26 cellular contexts compared by ENCODE assay signal in genomic region chr11:94567181-94567670, GRCh38.
"Had no signal": no experiment of that assay in that cellular context is flagged by ENCODE, and none has a peak within 500 bp of the region (broad histone marks: within the 10 kb centered on the region; RNA-seq: fewer than 3 reads in every experiment).

Gene PIWIL4 (plus strand): TSS chr11:94567368. CDS start chr11:94567519, 151 bp downstream.

- ATAC-seq: foreskin keratinocyte; gastroesophageal sphincter; heart left ventricle; mucosa of descending colon; naive thymus-derived CD4-positive, alpha-beta T cell; sciatic nerve; stimulated activated effector memory CD8-positive, alpha-beta T cell treated with anti-CD3 and anti-CD28 coated beads, Interleukin-12 subunit alpha, Interleukin-12 subunit beta, amount 100 ng/mL, for 72 hours; upper lobe of right lung had no signal

- DNase-seq: dermis blood vessel endothelial cell; effector memory CD4-positive, alpha-beta T cell; foreskin keratinocyte; heart left ventricle; kidney glomerular epithelial cell; mucosa of descending colon; naive thymus-derived CD4-positive, alpha-beta T cell; nucleus accumbens; stimulated activated CD4-positive, alpha-beta T cell treated with anti-CD3 and anti-CD28 coated beads, Interleukin-2, amount 100 ng/mL, for 24 hours; stimulated activated CD4-positive, alpha-beta T cell treated with anti-CD3 and anti-CD28 coated beads, Interleukin-4, amount 100 ng/mL, for 24 hours; stimulated activated naive CD4-positive, alpha-beta T cell treated with Interleukin-2 at 50 U/mL for 16 hours; stomach; transverse colon; upper lobe of right lung; uterus had no signal

- H3K4me3 ChIP-seq: coronary artery, esophagus muscularis mucosa, gastroesophageal sphincter, heart left ventricle, hepatocyte, lung, mucosa of descending colon, neural progenitor cell, prostate gland, right atrium auricular region, stomach, transverse colon, upper lobe of right lung, uterus had no signal

- H3K36me3 ChIP-seq: esophagus muscularis mucosa, gastroesophageal sphincter, heart left ventricle, neural progenitor cell, prostate gland, right atrium auricular region, transverse colon, upper lobe of right lung, uterus had no signal

- H3K27ac ChIP-seq: coronary artery, esophagus muscularis mucosa, foreskin keratinocyte, gastroesophageal sphincter, heart left ventricle, hepatocyte, neural progenitor cell, prostate gland, right atrium auricular region, stomach, transverse colon, upper lobe of right lung, uterus had no signal

- H3K79me2 ChIP-seq: hepatocyte had no signal

- H3K27me3 ChIP-seq: esophagus muscularis mucosa, foreskin keratinocyte, gastroesophageal sphincter, heart left ventricle, hepatocyte, neural progenitor cell, right atrium auricular region, stomach, transverse colon, upper lobe of right lung, uterus had no signal

- H2AFZ ChIP-seq: hepatocyte, neural progenitor cell had no signal

- FAIRE-seq: endothelial cell of umbilical vein had no signal

- H3K4me2 ChIP-seq: hepatocyte, neural progenitor cell had no signal

- H3K9me3 ChIP-seq: esophagus muscularis mucosa, gastroesophageal sphincter, heart left ventricle, mucosa of descending colon, prostate gland, right atrium auricular region, stomach, transverse colon, upper lobe of right lung, uterus had no signal

- H3K4me1 ChIP-seq: foreskin keratinocyte, neural progenitor cell, prostate gland, upper lobe of right lung, uterus had no signal

- H3K9ac ChIP-seq: neural progenitor cell had no signal
